In genomic region chr21:34670220-34670961, GRCh38 we compare ENCODE assay signal across 1 cellular context.
TF ChIP-seq lines count a peak whose summit lies in the region.

No MANE protein-coding gene starts in this region.

TF ChIP-seq in A549, 52 proteins besides CTCF, POLR2A, EP300 and RAD21 (continued from another document):
- TF ChIP-seq FOSL2 (IDR thresholded peaks at IDR 0.05) (no peak), FOSL2 (CRISPR knock-in tag; IDR thresholded peaks at IDR 0.05) (no peak), HOXA7 (CRISPR knock-in tag; IDR thresholded peaks at IDR 0.05) (no peak), RARB (CRISPR knock-in tag; IDR thresholded peaks at IDR 0.05) (no peak), HDAC2 (IDR thresholded peaks at IDR 0.05) (no peak)
